In genomic region chr7:83001362-83002040, GRCh38 we compare ENCODE assay signal across 27 cellular contexts.
A peak's percentile ranks its signal among the peaks of the same experiment; 100 is the strongest.
DNase-seq lines count a peak whose midpoint lies in the region; ATAC-seq, FAIRE-seq and TF ChIP-seq lines count a peak whose summit lies in the region.
"Had no signal": no experiment of that assay in that cellular context is flagged by ENCODE, and none has a peak within 500 bp of the region (broad histone marks: within the 10 kb centered on the region; RNA-seq: fewer than 3 reads in every experiment).

No MANE protein-coding gene starts in this region.

- H3K18ac ChIP-seq in mesenchymal stem cell (ENCODE audit: low read depth in 1 of 2, low read length in 2 of 2): no peak overlapping the region

- H3K4ac ChIP-seq in mesenchymal stem cell (ENCODE audit: low read depth in 1 of 2, low read length in 2 of 2): no peak overlapping the region

- no peak overlapping the region for H4K91ac ChIP-seq in mesenchymal stem cell (ENCODE audit: low read length)

- DNase-seq in Daoy (ENCODE audit: low read depth): peak; percentile 9
- DNase-seq in NCI-H226: peak; percentile 40
- peak; percentile 68 for DNase-seq in bronchial epithelial cell (ENCODE audit: low read depth)
- peak; percentile 44 for DNase-seq in mesenchymal stem cell
- no peak for DNase-seq in NCI-H2107 (lab: John Stamatoyannopoulos, UW)
- no peak for DNase-seq in NCI-H187 (lab: John Stamatoyannopoulos, UW)
- no peak for DNase-seq in GDM1 (lab: John Stamatoyannopoulos, UW)
- DNase-seq: activated CD4-positive, alpha-beta T cell treated with anti-CD3 and anti-CD28 coated beads for 36 hours; activated naive CD4-positive, alpha-beta T cell treated with anti-CD3 and anti-CD28 coated beads for 36 hours; activated T-cell treated with anti-CD3 and anti-CD28 coated beads, Interleukin-2, amount 50 U/mL, for 4 hours; amygdala; cerebellar nuclear complex; H9; left cardiac atrium; MM.1S; natural killer cell; NCI-H1436; NCI-H748 treated with DMSO at 0.1 percent for 48 hours; ovary; SHP77; stimulated activated CD4-positive, alpha-beta T cell treated with anti-CD3 and anti-CD28 coated beads, Interleukin-12 subunit alpha, Interleukin-12 subunit beta, amount 100 ng/mL, for 4 hours; stimulated activated naive CD8-positive, alpha-beta T cell treated with anti-CD3 and anti-CD28 coated beads, Interleukin-15, amount 100 ng/mL, for 72 hours; transverse colon had no signal

- H3K27ac ChIP-seq in mesenchymal stem cell (ENCODE audit: low read length, poor library complexity, severe bottlenecking): no peak overlapping the region
- H3K27ac ChIP-seq: C4-2B, ovary, right atrium auricular region, transverse colon had no signal

- WGBS in mesenchymal stem cell: 80% methylated on average over 2 of the region's 3 CpGs

- H2BK5ac ChIP-seq in mesenchymal stem cell (ENCODE audit: low read depth, low read length, poor library complexity, severe bottlenecking): no peak overlapping the region

- no peak overlapping the region for H3K23ac ChIP-seq in mesenchymal stem cell (ENCODE audit: low read length in 2 of 2)

- no peak overlapping the region for H3K9ac ChIP-seq in mesenchymal stem cell (ENCODE audit: low read length)

- no peak overlapping the region for H2BK120ac ChIP-seq in mesenchymal stem cell (ENCODE audit: low read depth, low read length)

- H3K79me1 ChIP-seq in mesenchymal stem cell (replicated peaks; ENCODE audit: low read length, poor library complexity, severe bottlenecking): no peaks in the 10 kb centered on the region

- H3K4me3 ChIP-seq in bronchial epithelial cell (ENCODE audit: low read depth, low read length) (no peak overlapping the region), mesenchymal stem cell (ENCODE audit: insufficient read depth in 1 of 2, low read depth in 1 of 2, low read length in 2 of 2) (no peak overlapping the region)
- H3K4me3 ChIP-seq: ovary, right atrium auricular region, transverse colon had no signal

- no peak overlapping the region for H2AK5ac ChIP-seq in mesenchymal stem cell (ENCODE audit: low read length, severe bottlenecking)

- no peaks in the 10 kb centered on the region for H3K4me1 ChIP-seq in mesenchymal stem cell (ENCODE audit: control insufficient read depth, insufficient read depth, low read depth, low read length)
- H3K4me1 ChIP-seq: right atrium auricular region, transverse colon had no signal

- H3K4me2 ChIP-seq in mesenchymal stem cell (ENCODE audit: low read length, poor library complexity, severe bottlenecking): no peak overlapping the region

- ATAC-seq in GM21717 (IDR thresholded peaks at IDR 0.05; ENCODE audit: unreplicated experiment): no peak
- ATAC-seq: activated CD4-positive, alpha-beta T cell treated with anti-CD3 and anti-CD28 coated beads for 36 hours; activated T-cell treated with anti-CD3 and anti-CD28 coated beads, Interleukin-2, amount 50 U/mL, for 4 hours; left cardiac atrium; natural killer cell; stimulated activated naive CD8-positive, alpha-beta T cell treated with anti-CD3 and anti-CD28 coated beads, Interleukin-15, amount 100 ng/mL, for 72 hours had no signal

- FAIRE-seq in bronchial epithelial cell (lab: Jason Lieb, UNC): no peak
- FAIRE-seq: GM18507 had no signal

- H3K9me3 ChIP-seq in mesenchymal stem cell (ENCODE audit: control insufficient read depth, low read length): peaks cover 8% of the 10 kb centered on the region
- H3K9me3 ChIP-seq: ovary, transverse colon had no signal

- H4K8ac ChIP-seq in mesenchymal stem cell (ENCODE audit: low read length): no peak overlapping the region

- no peak overlapping the region for H2BK15ac ChIP-seq in mesenchymal stem cell (ENCODE audit: low read depth, poor library complexity, severe bottlenecking)

- H2AFZ ChIP-seq in mesenchymal stem cell (ENCODE audit: low read depth, low read length): no peak overlapping the region

- H2BK12ac ChIP-seq in mesenchymal stem cell (ENCODE audit: low read length in 2 of 2): no peak overlapping the region

- no peaks in the 10 kb centered on the region for H3K36me3 ChIP-seq in bronchial epithelial cell (ENCODE audit: control insufficient read depth, insufficient read depth, low read length)
- H3K36me3 ChIP-seq in mesenchymal stem cell (ENCODE audit: control insufficient read depth in 1 of 2, insufficient read depth in 2 of 2, low read depth in 1 of 2, low read length in 2 of 2): no peaks in the 10 kb centered on the region
- H3K36me3 ChIP-seq: ovary, right atrium auricular region, transverse colon had no signal

- no peak overlapping the region for H3K14ac ChIP-seq in mesenchymal stem cell (ENCODE audit: low read length in 2 of 2)

- no peaks in the 10 kb centered on the region for H3K27me3 ChIP-seq in bronchial epithelial cell (ENCODE audit: control insufficient read depth, insufficient read depth, low read length)
- H3K27me3 ChIP-seq in mesenchymal stem cell (ENCODE audit: control insufficient read depth in 1 of 2, insufficient read depth in 1 of 2, low read length in 2 of 2): no peaks in the 10 kb centered on the region
- H3K27me3 ChIP-seq: ovary, right atrium auricular region, transverse colon had no signal

- TF ChIP-seq CTCF in bronchial epithelial cell (IDR thresholded peaks at IDR 0.05; ENCODE audit: insufficient read depth, low read length, severe bottlenecking): no peak

Comparison
In these comparisons a context has a peak if more than half of its experiments do, and no peak if none do; other contexts are left out.
1. DNase-seq: peak in Daoy (single experiment), NCI-H226 (single experiment), bronchial epithelial cell (single experiment) and mesenchymal stem cell (single experiment); none in NCI-H2107 (single experiment), NCI-H187 (0 of 2) and GDM1 (single experiment).